ENCODE assay signal across 8 cellular contexts in the genomic region with DNA sequence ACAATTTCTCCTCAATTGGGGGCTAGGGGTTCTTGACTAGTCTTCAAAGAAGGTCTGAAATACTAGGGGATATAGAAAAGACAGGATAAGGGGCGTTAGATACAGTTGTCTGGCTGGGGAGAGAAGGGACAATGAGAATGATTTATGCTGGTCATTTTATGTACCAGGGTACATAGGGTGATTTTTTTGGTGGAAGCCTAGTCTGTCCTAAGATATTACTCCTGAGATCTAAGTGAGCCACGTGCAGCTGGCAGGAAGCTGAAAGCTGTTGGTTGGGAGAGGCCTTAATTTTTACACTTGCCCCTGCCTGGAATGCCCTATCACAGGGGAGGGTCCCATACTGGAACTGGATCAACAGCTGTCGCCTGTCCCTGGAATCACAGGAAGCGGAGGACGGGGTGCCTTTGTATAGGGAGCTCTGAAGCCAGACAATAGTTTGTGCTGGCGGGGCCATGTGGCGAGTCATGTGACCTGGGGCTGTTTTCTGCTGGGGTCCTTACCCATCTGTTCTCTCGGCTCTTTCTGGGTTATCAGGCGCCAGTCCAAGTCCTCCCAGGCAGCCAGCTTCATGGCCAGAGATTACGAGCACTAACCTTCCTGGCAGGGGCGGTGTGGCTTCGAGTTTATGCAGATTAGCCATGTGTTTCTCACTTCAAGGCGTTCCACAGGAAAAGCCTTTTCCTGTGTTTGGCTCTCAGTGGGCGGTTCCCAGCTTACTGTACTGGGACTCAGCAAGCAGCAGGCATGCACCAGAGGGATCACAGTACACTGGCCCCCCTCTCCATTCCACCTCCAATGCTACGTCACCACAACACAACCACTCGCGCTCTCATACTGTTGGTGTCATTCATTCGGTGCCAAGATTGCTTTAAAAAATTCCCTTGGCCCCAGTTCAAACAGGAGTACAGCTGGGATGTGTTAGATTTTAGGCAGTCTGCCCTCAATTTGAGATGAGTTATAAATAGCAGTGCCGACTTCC. TPM values are rescaled to one million over a fixed set of nuclear protein-coding genes. Genes with fewer than 3 reads are reported as not detected.
DNase-seq lines count a peak whose midpoint lies in the region; ATAC-seq, FAIRE-seq and TF ChIP-seq lines count a peak whose summit lies in the region.

No MANE protein-coding gene starts in this region.

- H3K4me3 ChIP-seq in SJSA1: no peak overlapping the region
- H3K4me3 ChIP-seq in ascending aorta: peak overlapping the region in 1 of 2 donors; percentile 29
- H3K4me3 ChIP-seq in heart right ventricle: peak overlapping the region in 6 of 10 donors; percentile 4 to 25 (median 7)
- peak overlapping the region in 1 of 4 donors; percentile 4 for H3K4me3 ChIP-seq in pancreas

- DNase-seq in CMK (ENCODE audit: low read depth): peak; percentile 79
- DNase-seq in KG1 (lab: John Stamatoyannopoulos, UW): peak; percentile 23
- peak; percentile 92 to 95 for DNase-seq in SJSA1 (ENCODE audit: low read depth in 1 of 2, low spot score in 2 of 2)
- DNase-seq in ascending aorta (ENCODE audit: low spot score in 2 of 2): peak; percentile 56 to 92
- DNase-seq in heart right ventricle: peak; percentile 74 to 95
- peak; percentile 75 to 93 (median 90) for DNase-seq in pancreas

- peaks cover 58% of the 10 kb centered on the region for H3K4me1 ChIP-seq in SJSA1 (replicated peaks)
- peaks cover 15 to 81% of the 10 kb centered on the region in 2 donors for H3K4me1 ChIP-seq in ascending aorta
- H3K4me1 ChIP-seq in heart right ventricle: peaks cover 24 to 100% (median 94%) of the 10 kb centered on the region in 9 donors
- peaks cover 29 to 57% (median 43%) of the 10 kb centered on the region in 3 donors for H3K4me1 ChIP-seq in pancreas

- H3K36me3 ChIP-seq in SJSA1 (peaks cover 3% of the 10 kb centered on the region), ascending aorta (no peaks in the 10 kb centered on the region), heart right ventricle (peaks cover 0 to 11% (median 0%) of the 10 kb centered on the region in 9 donors), pancreas (no peaks in the 10 kb centered on the region)

- no peaks in the 10 kb centered on the region for H3K9me3 ChIP-seq in SJSA1 (replicated peaks)
- no peaks in the 10 kb centered on the region for H3K9me3 ChIP-seq in ascending aorta
- no peaks in the 10 kb centered on the region for H3K9me3 ChIP-seq in heart right ventricle
- H3K9me3 ChIP-seq in pancreas: no peaks in the 10 kb centered on the region

- peak; percentile 88 for FAIRE-seq in pancreas (lab: Jason Lieb, UNC)

- ATAC-seq in heart right ventricle (peak; percentile 97 to 99 (median 97)), pancreas (peak; percentile 91 to 95 (median 94)), GM21360 (IDR thresholded peaks at IDR 0.05; ENCODE audit: unreplicated experiment) (no peak), HG02884 (IDR thresholded peaks at IDR 0.05; ENCODE audit: unreplicated experiment) (no peak)

- WGBS in heart right ventricle, 2 donors: 3% methylated on average over 19 of the region's 19 CpGs
- 1 to 2% methylated on average over 19 of the region's 19 CpGs for WGBS in pancreas, 2 donors

- TF ChIP-seq CTCF in ascending aorta (IDR thresholded peaks at IDR 0.05) (no peak), heart right ventricle (IDR thresholded peaks at IDR 0.05) (peak in 1 of 9 donors; percentile 8), pancreas (IDR thresholded peaks at IDR 0.05) (no peak)

- H3K27ac ChIP-seq in SJSA1: peak overlapping the region; percentile 70
- H3K27ac ChIP-seq in ascending aorta: peak overlapping the region; percentile 69 to 70
- peak overlapping the region in 9 of 10 donors; percentile 43 to 69 (median 62) for H3K27ac ChIP-seq in heart right ventricle
- H3K27ac ChIP-seq in pancreas: peak overlapping the region in 3 of 4 donors; percentile 27 to 86 (median 62)

- intact Hi-C loops in ascending aorta (cut with DNase I) (loop anchor here (1.0 to 2.0 kb wide), 3 partner anchors 17 to 64 kb away; partner anchors contain the start of gene PIGV), heart right ventricle (cut with DNase I) (loop anchor here in 2 of 10 donors (1.0 to 2.0 kb wide), 4 partner anchors 21 to 31 kb away; no protein-coding TSS in a partner anchor), pancreas (cut with DNase I) (no loop called here)

- H3K27me3 ChIP-seq in SJSA1 (replicated peaks) (no peaks in the 10 kb centered on the region), ascending aorta (no peaks in the 10 kb centered on the region), heart right ventricle (no peaks in the 10 kb centered on the region), pancreas (no peaks in the 10 kb centered on the region)

RNA-seq across cellular contexts. Expression of gene ARID1A, which starts 27.5 kb away (rescaled TPM):
- total RNA-seq in SJSA1 (2014; rRNA removed; shearing (Covaris generic)): 22.2 and 23.4 TPM in 2 replicates
- total RNA-seq in ascending aorta (104 TPM), heart right ventricle (10 to 100 TPM; 33.6 to 62.5 (median 45.7) TPM), pancreas (10 to 100 TPM; 24.0 to 39.9 (median 27.4) TPM)
- polyA plus RNA-seq in heart right ventricle (10 to 100 TPM; 14.5 to 16.8 TPM), pancreas (10 to 100 TPM; 14.8 to 18.5 TPM)

Comparison
In these comparisons a context has a peak if more than half of its experiments do, and no peak if none do; other contexts are left out.
1. DNase-seq: peak in every context shown above with its lines; median percentile 94 in SJSA1; 90 in pancreas; 84 in heart right ventricle; 79 in CMK; 74 in ascending aorta; 23 in KG1.
2. ATAC-seq: peak in heart right ventricle (8 of 8) and pancreas (4 of 4); none in GM21360 (single experiment) and HG02884 (single experiment).
3. Peak in every context shown above with its lines, with median percentiles within 50 percentile points of each other: H3K27ac ChIP-seq.